In the genomic region with DNA sequence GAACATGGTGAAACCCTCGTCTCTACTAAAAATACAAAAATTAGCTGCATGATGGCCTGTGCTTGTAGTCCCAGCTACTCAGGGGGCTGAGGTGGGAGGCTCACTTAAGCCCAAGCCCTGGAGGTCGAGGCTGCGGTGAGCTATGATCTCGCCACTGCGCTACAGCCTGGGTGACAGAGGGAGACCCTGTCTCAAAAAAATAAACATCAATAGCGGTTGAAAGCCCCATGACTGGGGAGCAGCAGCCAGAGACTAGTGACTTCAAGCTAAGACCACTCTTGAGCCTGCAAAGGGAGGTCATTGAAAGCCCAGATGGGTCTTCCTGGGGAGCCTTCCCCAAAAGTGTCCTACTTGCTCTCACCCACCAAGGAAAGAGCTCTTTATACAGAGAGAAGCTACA, we compare ENCODE assay signal across 15 cellular contexts. TPM values are rescaled to one million over a fixed set of nuclear protein-coding genes. Genes with fewer than 3 reads are reported as not detected.
DNase-seq lines count a peak whose midpoint lies in the region; TF ChIP-seq lines count a peak whose summit lies in the region.
"Had no signal": no experiment of that assay in that cellular context is flagged by ENCODE, and none has a peak within 500 bp of the region (broad histone marks: within the 10 kb centered on the region; RNA-seq: fewer than 3 reads in every experiment).

No MANE protein-coding gene starts in this region.

- H2AFZ ChIP-seq in Karpas-422 (ENCODE audit: low read length), result no peak overlapping the region

- peaks cover 0 to 3% (median 0%) of the 10 kb centered on the region in 5 donors for H3K9me3 Mint-ChIP-seq in CD8-positive, alpha-beta memory T cell
- H3K9me3 Mint-ChIP-seq in nephron progenitor cell, result peaks cover 59% of the 10 kb centered on the region

- no peak for TF ChIP-seq CTCF in ascending aorta (IDR thresholded peaks at IDR 0.05)
- TF ChIP-seq CTCF in nephron progenitor cell (IDR thresholded peaks at IDR 0.05), result no peak
- TF ChIP-seq CTCF in esophagus muscularis mucosa (IDR thresholded peaks at IDR 0.05), result no peak
- no peak for TF ChIP-seq CTCF in uterus (IDR thresholded peaks at IDR 0.05)

- H3K4me1 Mint-ChIP-seq in CD8-positive, alpha-beta memory T cell, result peaks cover 17 to 25% (median 21%) of the 10 kb centered on the region in 3 donors
- H3K4me1 Mint-ChIP-seq in nephron progenitor cell, result peaks cover 10% of the 10 kb centered on the region

- H3K9ac ChIP-seq in Karpas-422 (ENCODE audit: low read length), result no peak overlapping the region

- peaks cover 0 to 2% (median 0%) of the 10 kb centered on the region in 3 donors for H3K36me3 Mint-ChIP-seq in CD8-positive, alpha-beta memory T cell
- peaks cover 14% of the 10 kb centered on the region for H3K36me3 Mint-ChIP-seq in nephron progenitor cell (ENCODE audit: low read depth)

- no peaks in the 10 kb centered on the region for H3K27me3 ChIP-seq in CD8-positive, alpha-beta memory T cell (ENCODE audit: insufficient read depth, low read length, poor library complexity, severe bottlenecking)
- no peaks in the 10 kb centered on the region for H3K27me3 ChIP-seq in Karpas-422 (ENCODE audit: low read length)
- no peaks in the 10 kb centered on the region for H3K27me3 ChIP-seq in ascending aorta
- H3K27me3 ChIP-seq in esophagus muscularis mucosa, result no peaks in the 10 kb centered on the region
- no peaks in the 10 kb centered on the region for H3K27me3 ChIP-seq in uterus
- H3K27me3 ChIP-seq: ovary, tibial nerve had no signal

- WGBS in esophagus muscularis mucosa, result 83% methylated on average over 6 of the region's 6 CpGs

- H3K4me2 ChIP-seq in Karpas-422 (ENCODE audit: low read depth, low read length, poor library complexity, severe bottlenecking), result peak overlapping the region; percentile 75

- no peak overlapping the region for H3K4me3 ChIP-seq in CD8-positive, alpha-beta memory T cell (ENCODE audit: low read length)
- H3K4me3 ChIP-seq in Karpas-422 (ENCODE audit: low read length), result no peak overlapping the region
- no peak overlapping the region for H3K4me3 ChIP-seq in ascending aorta
- H3K4me3 ChIP-seq in esophagus muscularis mucosa, result no peak overlapping the region
- no peak overlapping the region for H3K4me3 ChIP-seq in uterus

- no peak for TF ChIP-seq EP300 in esophagus muscularis mucosa (IDR thresholded peaks at IDR 0.05)

- H3K27ac Mint-ChIP-seq in CD8-positive, alpha-beta memory T cell, result peak overlapping the region in 2 of 8 donors; percentile 60 to 84
- no peak overlapping the region for H3K27ac Mint-ChIP-seq in nephron progenitor cell

- H3K36me3 ChIP-seq in CD8-positive, alpha-beta memory T cell (ENCODE audit: insufficient read depth, low read length), result no peaks in the 10 kb centered on the region
- no peaks in the 10 kb centered on the region for H3K36me3 ChIP-seq in Karpas-422 (ENCODE audit: insufficient read depth, low read length)
- H3K36me3 ChIP-seq in ascending aorta, result no peaks in the 10 kb centered on the region
- no peaks in the 10 kb centered on the region for H3K36me3 ChIP-seq in esophagus muscularis mucosa
- no peaks in the 10 kb centered on the region for H3K36me3 ChIP-seq in uterus
- H3K36me3 ChIP-seq: ovary, tibial nerve had no signal

- no peaks in the 10 kb centered on the region for H3K79me2 ChIP-seq in Karpas-422 (ENCODE audit: low read length)

- intact Hi-C loops in ascending aorta (cut with DNase I), result loop anchor here (5.0 to 10.0 kb wide), 4 partner anchors 118 to 462 kb away; a partner anchor contains a TSS
- intact Hi-C loops in esophagus muscularis mucosa (cut with DNase I), result no loop called here
- intact Hi-C loops in uterus (cut with DNase I; ENCODE audit: low total_unique reads), result no loop called here

- TF ChIP-seq POLR2A in esophagus muscularis mucosa (IDR thresholded peaks at IDR 0.05; ENCODE audit: low read depth) (no peak), uterus (IDR thresholded peaks at IDR 0.05) (no peak)

- no peaks in the 10 kb centered on the region for H4K20me1 ChIP-seq in Karpas-422 (ENCODE audit: insufficient read depth, low read depth, low read length)

- H3K27ac ChIP-seq in CD8-positive, alpha-beta memory T cell (ENCODE audit: low read depth, low read length), result no peak overlapping the region
- H3K27ac ChIP-seq in Karpas-422 (ENCODE audit: low read length) (no peak overlapping the region), ascending aorta (peak overlapping the region; percentile 88 to 96), esophagus muscularis mucosa (replicated peaks in 1 of 4) (peak overlapping the region in 1 of 4 donors; percentile 85), uterus (no peak overlapping the region)

- CTCF ChIA-PET in CD8-positive, alpha-beta memory T cell (lab: Charles Lee), result interaction anchor here (0.5 to 1.8 kb wide), 6 partner anchors 10 to 204 kb away, joined by 3 to 8 read pairs (median 3); a partner anchor contains a TSS

- no peaks in the 10 kb centered on the region for H3K9me3 ChIP-seq in CD8-positive, alpha-beta memory T cell (ENCODE audit: low read length)
- H3K9me3 ChIP-seq in Karpas-422 (ENCODE audit: low read length) (peaks cover 3% of the 10 kb centered on the region; the same call in 1 of the 2 replicates), ascending aorta (no peaks in the 10 kb centered on the region), esophagus muscularis mucosa (no peaks in the 10 kb centered on the region), uterus (no peaks in the 10 kb centered on the region)
- H3K9me3 ChIP-seq: ovary, tibial nerve had no signal

- POLR2A ChIA-PET in CD8-positive, alpha-beta memory T cell (lab: Charles Lee), result interaction anchor here (1.3 to 1.8 kb wide), 2 partner anchors 54 to 55 kb away, joined by 4 to 7 read pairs; a partner anchor contains a TSS

- peaks cover 7% of the 10 kb centered on the region for H3K4me1 ChIP-seq in CD8-positive, alpha-beta memory T cell (ENCODE audit: insufficient read depth, low read length)
- H3K4me1 ChIP-seq in Karpas-422 (ENCODE audit: low read length) (peaks cover 11% of the 10 kb centered on the region), ascending aorta (peaks cover 0 to 3% of the 10 kb centered on the region in 2 donors), esophagus muscularis mucosa (peaks cover 0 to 12% (median 8%) of the 10 kb centered on the region in 4 donors), uterus (no peaks in the 10 kb centered on the region)

- no peaks in the 10 kb centered on the region for H3K9me2 ChIP-seq in Karpas-422 (replicated peaks; ENCODE audit: insufficient read depth, low read length)

- peaks cover 0 to 3% of the 10 kb centered on the region in 2 donors for H3K27me3 Mint-ChIP-seq in CD8-positive, alpha-beta memory T cell
- peaks cover 10% of the 10 kb centered on the region for H3K27me3 Mint-ChIP-seq in nephron progenitor cell (ENCODE audit: low read depth, poor library complexity)

- no peak for DNase-seq in CD8-positive, alpha-beta memory T cell
- DNase-seq in Karpas-422 (peak; percentile 36), ascending aorta (ENCODE audit: low spot score in 2 of 2) (no peak), nephron progenitor cell (no peak), esophagus muscularis mucosa (ENCODE audit: extremely low spot score) (no peak), NCI-H2081 (lab: John Stamatoyannopoulos, UW) (no peak), uterus (no peak)
- DNase-seq: activated CD4-positive, alpha-beta T cell treated with anti-CD3 and anti-CD28 coated beads, Interleukin-2, amount 50 U/mL, for 1 hour; COR-L47; KG1; MV-4-11; NCI-H1694 treated with DMSO at 0.1 percent for 48 hours; NCI-H82; ovary had no signal

- peak overlapping the region; percentile 5 to 95 (median 88) for H3K4me3 Mint-ChIP-seq in CD8-positive, alpha-beta memory T cell
- H3K4me3 Mint-ChIP-seq in nephron progenitor cell, result peak overlapping the region; percentile 84

RNA-seq across cellular contexts. Expression of a gene that starts 11.9 kb away (rescaled TPM):
- total RNA-seq in CD8-positive, alpha-beta memory T cell, result 1 to 10 TPM; 2.5 TPM
- polyA plus RNA-seq in CD8-positive, alpha-beta memory T cell, result 1.1 TPM
- total RNA-seq in Karpas-422 (2014; rRNA removed; shearing (Covaris generic); ENCODE audit: low replicate concordance), result 5.7 and 10.1 TPM in 2 replicates
- total RNA-seq in ascending aorta (3.4 TPM), esophagus muscularis mucosa (1 to 10 TPM; 1.7 to 2.9 (median 2.3) TPM), uterus (10 to 100 TPM in 1 of 4 donors, 1 to 10 TPM in 3; 5.0 to 20.8 (median 6.9) TPM)

RNA-seq across cellular contexts. Expression of a gene that starts 54.8 kb away (rescaled TPM):
- total RNA-seq in CD8-positive, alpha-beta memory T cell, result 1 to 10 TPM; 7.4 to 8.0 TPM
- polyA plus RNA-seq in CD8-positive, alpha-beta memory T cell, result 16.7 TPM
- 7.3 and 9.4 TPM in 2 replicates for total RNA-seq in Karpas-422 (2014; rRNA removed; shearing (Covaris generic); ENCODE audit: low replicate concordance)
- total RNA-seq in ascending aorta, result 2.6 TPM
- total RNA-seq in esophagus muscularis mucosa, result 10 to 100 TPM in 1 of 4 donors, 1 to 10 TPM in 3; 8.3 to 13.7 (median 9.3) TPM
- total RNA-seq in uterus, result 10 to 100 TPM in 3 of 4 donors, under 1 TPM in 1; 0.88 to 28.1 (median 21.9) TPM

RNA-seq across cellular contexts. Expression of a gene that starts 55.7 kb away (rescaled TPM):
- total RNA-seq in CD8-positive, alpha-beta memory T cell, result 1 to 10 TPM; 4.2 to 4.6 TPM
- 2.5 TPM for polyA plus RNA-seq in CD8-positive, alpha-beta memory T cell
- total RNA-seq in Karpas-422 (2014; rRNA removed; shearing (Covaris generic); ENCODE audit: low replicate concordance), result 2.3 and 4.0 TPM in 2 replicates
- total RNA-seq in ascending aorta (4.0 TPM), esophagus muscularis mucosa (1 to 10 TPM; 3.5 to 5.4 (median 4.8) TPM), uterus (10 to 100 TPM in 1 of 4 donors, 1 to 10 TPM in 3; 5.3 to 15.4 (median 8.4) TPM)

Comparison
In these comparisons a context has a peak if more than half of its experiments do, and no peak if none do; other contexts are left out.
1. H3K27ac ChIP-seq: peak in ascending aorta (2 of 2); none in CD8-positive, alpha-beta memory T cell (single experiment), Karpas-422 (single experiment) and uterus (0 of 2).